22 cellular contexts compared by ENCODE assay signal in genomic region chr2:118853129-118853640, GRCh38. TPM values are rescaled to one million over a fixed set of nuclear protein-coding genes. Genes with fewer than 3 reads are reported as not detected.
DNase-seq lines count a peak whose midpoint lies in the region; ATAC-seq lines count a peak whose summit lies in the region.
"Had no signal": no experiment of that assay in that cellular context is flagged by ENCODE, and none has a peak within 500 bp of the region (broad histone marks: within the 10 kb centered on the region; RNA-seq: fewer than 3 reads in every experiment).

No MANE protein-coding gene starts in this region.

- H3K4me3 ChIP-seq in NT2/D1 (ENCODE audit: insufficient read length, low read depth) (peak overlapping the region; percentile 0), iPS-15b (ENCODE audit: low read depth, low read length) (peak overlapping the region; percentile 4), skeletal muscle cell (ENCODE audit: low read depth, low read length) (peak overlapping the region; percentile 38)

- no peak for ATAC-seq in activated CD8-positive, alpha-beta memory T cell treated with anti-CD3 and anti-CD28 coated beads, Interleukin-2, amount 10 ng/mL, durations not matched to agents 7 days and 5 days
- ATAC-seq in GM18517 (IDR thresholded peaks at IDR 0.05; ENCODE audit: unreplicated experiment), result no peak
- ATAC-seq: activated T-helper 17 cell treated with anti-CD3 and anti-CD28 coated beads, Interleukin-2, amount 50 U/mL, for 72 hours; foreskin keratinocyte; naive thymus-derived CD8-positive, alpha-beta T cell; SK-N-SH treated with all-trans-retinoic acid at 6 μM for 48 hours; stimulated activated naive CD8-positive, alpha-beta T cell treated with anti-CD3 and anti-CD28 coated beads, Interleukin-15, amount 100 ng/mL, for 72 hours had no signal

- H3K36me3 ChIP-seq in NT2/D1 (ENCODE audit: insufficient read depth, insufficient read length, low read length) (no peaks in the 10 kb centered on the region), iPS-15b (ENCODE audit: control insufficient read depth, insufficient read depth, low read length) (no peaks in the 10 kb centered on the region)

- peaks cover 4% of the 10 kb centered on the region for H3K36me3 Mint-ChIP-seq in activated CD8-positive, alpha-beta memory T cell treated with anti-CD3 and anti-CD28 coated beads, Interleukin-2, amount 10 ng/mL, durations not matched to agents 7 days and 5 days

- H3K4me3 Mint-ChIP-seq in activated CD8-positive, alpha-beta memory T cell treated with anti-CD3 and anti-CD28 coated beads, Interleukin-2, amount 10 ng/mL, durations not matched to agents 7 days and 5 days, result no peak overlapping the region
- H3K4me3 Mint-ChIP-seq: activated CD4-positive, alpha-beta memory T cell treated with anti-CD3 and anti-CD28 coated beads for 36 hours; stimulated activated naive CD8-positive, alpha-beta T cell treated with anti-CD3 and anti-CD28 coated beads, Interleukin-15, amount 100 ng/mL, for 72 hours had no signal

- no peaks in the 10 kb centered on the region for H3K9me3 Mint-ChIP-seq in activated CD8-positive, alpha-beta memory T cell treated with anti-CD3 and anti-CD28 coated beads, Interleukin-2, amount 10 ng/mL, durations not matched to agents 7 days and 5 days (ENCODE audit: low read depth)
- H3K9me3 Mint-ChIP-seq: activated CD4-positive, alpha-beta memory T cell treated with anti-CD3 and anti-CD28 coated beads for 36 hours; activated T-helper 17 cell treated with anti-CD3 and anti-CD28 coated beads, Interleukin-2, amount 50 U/mL, for 72 hours; naive thymus-derived CD8-positive, alpha-beta T cell; stimulated activated naive CD8-positive, alpha-beta T cell treated with anti-CD3 and anti-CD28 coated beads, Interleukin-15, amount 100 ng/mL, for 72 hours had no signal

- H3K9me3 ChIP-seq in NT2/D1 (ENCODE audit: insufficient read depth, low read length) (no peaks in the 10 kb centered on the region), iPS-15b (ENCODE audit: control insufficient read depth, insufficient read depth, low read length) (no peaks in the 10 kb centered on the region)

- H3K9ac ChIP-seq in NT2/D1 (ENCODE audit: insufficient read length, low read depth), result peak overlapping the region; percentile 21
- H3K9ac ChIP-seq in iPS-15b (ENCODE audit: low read depth, low read length), result no peak overlapping the region

- H3K27ac Mint-ChIP-seq in activated CD8-positive, alpha-beta memory T cell treated with anti-CD3 and anti-CD28 coated beads, Interleukin-2, amount 10 ng/mL, durations not matched to agents 7 days and 5 days, result peak overlapping the region; percentile 24
- H3K27ac Mint-ChIP-seq: activated CD4-positive, alpha-beta memory T cell treated with anti-CD3 and anti-CD28 coated beads for 36 hours; activated T-helper 17 cell treated with anti-CD3 and anti-CD28 coated beads, Interleukin-2, amount 50 U/mL, for 72 hours; CD8-positive, alpha-beta memory T cell had no signal

- peaks cover 100% of the 10 kb centered on the region for H3K27me3 ChIP-seq in NT2/D1 (ENCODE audit: insufficient read depth, insufficient read length)
- peaks cover 96% of the 10 kb centered on the region for H3K27me3 ChIP-seq in iPS-15b (ENCODE audit: control insufficient read depth, insufficient read depth, low read length)

- peaks cover 31% of the 10 kb centered on the region for H3K4me1 ChIP-seq in NT2/D1 (ENCODE audit: insufficient read depth, insufficient read length)
- H3K4me1 ChIP-seq in iPS-15b (ENCODE audit: control insufficient read depth, insufficient read depth, low read length), result peaks cover 7% of the 10 kb centered on the region
- H3K4me1 ChIP-seq: foreskin keratinocyte had no signal

- H3K4me1 Mint-ChIP-seq in activated CD8-positive, alpha-beta memory T cell treated with anti-CD3 and anti-CD28 coated beads, Interleukin-2, amount 10 ng/mL, durations not matched to agents 7 days and 5 days, result peaks cover 12% of the 10 kb centered on the region

- peaks cover 94% of the 10 kb centered on the region for H3K27me3 Mint-ChIP-seq in activated CD8-positive, alpha-beta memory T cell treated with anti-CD3 and anti-CD28 coated beads, Interleukin-2, amount 10 ng/mL, durations not matched to agents 7 days and 5 days

- CTCF ChIA-PET in activated CD8-positive, alpha-beta memory T cell treated with anti-CD3 and anti-CD28 coated beads, Interleukin-2, amount 10 ng/mL, durations not matched to agents 7 days and 5 days (lab: Charles Lee), result no interaction called here

- DNase-seq in activated CD8-positive, alpha-beta memory T cell treated with anti-CD3 and anti-CD28 coated beads, Interleukin-2, amount 10 ng/mL, durations not matched to agents 7 days and 5 days, result no peak
- no peak for DNase-seq in activated CD8-positive, alpha-beta memory T cell treated with anti-CD3 and anti-CD28 coated beads, Interleukin-2, amount 50 U/mL, for 48 hours
- DNase-seq in NT2/D1 (ENCODE audit: low read depth, low spot score), result no peak
- DNase-seq in skeletal muscle cell (ENCODE audit: low read depth), result no peak
- DNase-seq in DMS53 (lab: John Stamatoyannopoulos, UW), result no peak
- no peak for DNase-seq in activated gamma-delta T cell (lab: John Stamatoyannopoulos, UW)
- DNase-seq: activated CD4-positive, alpha-beta memory T cell treated with anti-CD3 and anti-CD28 coated beads for 36 hours; anterior cingulate cortex; CD8-positive, alpha-beta memory T cell; DND-41; foreskin keratinocyte; naive thymus-derived CD8-positive, alpha-beta T cell; NCI-H1436; stimulated activated naive CD8-positive, alpha-beta T cell treated with anti-CD3 and anti-CD28 coated beads, Interleukin-15, amount 100 ng/mL, for 72 hours had no signal

RNA-seq across cellular contexts. Expression of gene EN1, which starts 5.7 kb away (rescaled TPM):
- not detected for total RNA-seq in activated CD8-positive, alpha-beta memory T cell treated with anti-CD3 and anti-CD28 coated beads, Interleukin-2, amount 10 ng/mL, durations not matched to agents 7 days and 5 days
- total RNA-seq: activated CD4-positive, alpha-beta memory T cell treated with anti-CD3 and anti-CD28 coated beads for 36 hours; activated T-helper 17 cell treated with anti-CD3 and anti-CD28 coated beads, Interleukin-2, amount 50 U/mL, for 72 hours; CD8-positive, alpha-beta memory T cell; chondrocyte; foreskin keratinocyte; HT1080; naive thymus-derived CD8-positive, alpha-beta T cell; renal cortical epithelial cell; urinary bladder had no signal
